Comparison of ENCODE assay signal across 23 cellular contexts in the genomic region with DNA sequence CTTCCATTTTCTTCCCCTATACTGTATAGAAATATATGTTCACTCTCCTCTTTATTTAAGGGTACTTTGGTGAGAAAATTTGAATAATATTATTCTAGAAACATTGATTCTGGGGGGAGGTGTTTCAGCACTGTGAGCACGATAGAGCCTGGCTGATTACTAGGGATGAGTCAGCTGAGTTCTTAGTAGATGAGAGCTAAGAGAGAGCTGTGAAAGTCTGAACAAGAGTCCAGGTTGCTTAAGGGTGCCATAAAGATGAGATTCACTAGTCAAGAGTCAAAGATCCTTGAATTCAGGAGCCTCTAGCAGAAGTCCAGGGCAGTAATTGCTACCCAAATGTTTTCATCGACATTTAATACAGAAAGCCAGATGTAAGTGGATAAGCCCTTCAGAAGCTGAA.
"Had no signal": no experiment of that assay in that cellular context is flagged by ENCODE, and none has a peak within 500 bp of the region (broad histone marks: within the 10 kb centered on the region; RNA-seq: fewer than 3 reads in every experiment).

No MANE protein-coding gene starts in this region.

- DNase-seq: activated CD4-positive, alpha-beta memory T cell treated with anti-CD3 and anti-CD28 coated beads for 36 hours; activated CD4-positive, alpha-beta T cell treated with anti-CD3 and anti-CD28 coated beads, Interleukin-2, amount 10 ng/mL, durations not matched to agents 24 days and 14 days; activated CD4-positive, CD25-positive, alpha-beta regulatory T cell treated with anti-CD3 and anti-CD28 coated beads, Interleukin-2, amount 50 U/mL, for 72 hours; activated CD8-positive, alpha-beta memory T cell treated with anti-CD3 and anti-CD28 coated beads, Interleukin-2, amount 50 U/mL, for 4 hours; activated gamma-delta T cell; activated naive CD4-positive, alpha-beta T cell treated with anti-CD3 and anti-CD28 coated beads, Interleukin-2, amount 10 ng/mL, durations not matched to agents 7 days and 5 days; activated naive CD8-positive, alpha-beta T cell treated with anti-CD3 and anti-CD28 coated beads, Interleukin-2, amount 10 ng/mL, durations not matched to agents 7 days and 5 days; activated T-cell treated with anti-CD3 and anti-CD28 coated beads, Interleukin-2, amount 50 U/mL, for 1 hour; caudate nucleus; cortex of kidney; foreskin fibroblast; heart left ventricle; left ventricle myocardium superior; stimulated activated CD4-positive, alpha-beta T cell treated with anti-CD3 and anti-CD28 coated beads, Interleukin-1b, Interleukin-23, amount 100 ng/mL, for 48 hours; stimulated activated CD4-positive, alpha-beta T cell treated with anti-CD3 and anti-CD28 coated beads, Interleukin-4, amount 100 ng/mL, for 4 hours; stimulated activated CD8-positive, alpha-beta memory T cell treated with anti-CD3 and anti-CD28 coated beads, Interleukin-4, amount 100 ng/mL, for 48 hours; stomach; T-helper 2 cell; tibial artery; upper lobe of right lung had no signal

- ATAC-seq: esophagus mucosa; heart left ventricle; left ventricle myocardium superior; sciatic nerve; stimulated activated memory B cell treated with anti-CD40 and anti-IgM and Interleukin-4, amounts not matched to agents 10 μg/mL and 1 μg/mL and 100 μg/mL, for 72 hours; upper lobe of right lung had no signal
